ENCODE assay signal across 31 cellular contexts in the genomic region with DNA sequence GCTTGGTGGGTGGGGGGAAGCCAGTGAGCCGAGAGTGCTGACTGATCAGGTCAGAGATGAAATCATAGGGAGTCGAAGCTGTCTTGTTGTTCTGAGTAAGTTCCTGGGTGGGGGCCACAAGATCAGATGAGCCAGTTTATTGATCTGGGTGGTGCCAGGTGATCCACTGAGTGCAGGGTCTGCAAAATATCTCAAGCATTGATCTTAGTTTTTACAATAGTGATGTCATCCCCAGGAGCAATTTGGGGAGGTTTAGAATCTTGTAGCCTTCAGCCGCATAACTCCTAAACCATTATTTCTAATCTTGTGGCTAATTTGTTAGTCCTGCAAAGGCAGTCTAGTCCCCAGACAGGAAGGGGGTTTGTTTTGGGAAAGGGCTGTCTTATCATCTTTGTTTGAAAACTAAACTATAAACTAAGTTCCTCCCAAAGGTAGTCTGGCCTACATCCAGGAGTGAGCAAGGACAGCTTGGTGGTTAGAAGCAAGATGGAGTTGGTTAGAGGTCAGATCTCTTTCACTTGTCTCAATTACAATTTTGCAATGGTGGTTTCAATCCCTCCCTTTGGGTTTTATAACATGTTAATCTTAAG.
"Had no signal": no experiment of that assay in that cellular context is flagged by ENCODE, and none has a peak within 500 bp of the region (broad histone marks: within the 10 kb centered on the region; RNA-seq: fewer than 3 reads in every experiment).

No MANE protein-coding gene starts in this region.

- H3K27ac ChIP-seq: brain microvascular endothelial cell, Peyer's patch, SJSA1 had no signal

- H3K9me3 Mint-ChIP-seq: activated CD4-positive, alpha-beta T cell treated with anti-CD3 and anti-CD28 coated beads, Interleukin-2, amount 10 ng/mL, durations not matched to agents 7 days and 5 days; activated naive CD8-positive, alpha-beta T cell treated with anti-CD3 and anti-CD28 coated beads for 36 hours; activated T-cell treated with anti-CD3 and anti-CD28 coated beads, Interleukin-2, amount 50 U/mL, for 24 hours; central memory CD8-positive, alpha-beta T cell; T-helper 1 cell treated with Interleukin-12 subunit alpha and Interleukin-12 subunit beta and Interleukin-4 antibody, amounts not matched to agents 30 μg/mL and 1 μg/mL, for 36 hours; T-helper 2 cell treated with Interferon-gamma antibody and Interleukin-4, amounts not matched to agents 5 μg/mL and 100 μg/mL, for 36 hours had no signal

- H3K36me3 Mint-ChIP-seq: activated naive CD8-positive, alpha-beta T cell treated with anti-CD3 and anti-CD28 coated beads for 36 hours had no signal

- H3K27ac Mint-ChIP-seq: activated CD4-positive, alpha-beta T cell treated with anti-CD3 and anti-CD28 coated beads, Interleukin-2, amount 10 ng/mL, durations not matched to agents 7 days and 5 days; activated CD8-positive, alpha-beta T cell treated with anti-CD3 and anti-CD28 coated beads, Interleukin-2, amount 10 ng/mL, durations not matched to agents 7 days and 5 days; activated naive CD8-positive, alpha-beta T cell treated with anti-CD3 and anti-CD28 coated beads for 36 hours; activated T-cell treated with anti-CD3 and anti-CD28 coated beads, Interleukin-2, amount 50 U/mL, for 24 hours; T-helper 1 cell treated with Interleukin-12 subunit alpha and Interleukin-12 subunit beta and Interleukin-4 antibody, amounts not matched to agents 30 μg/mL and 1 μg/mL, for 36 hours; T-helper 2 cell treated with Interferon-gamma antibody and Interleukin-4, amounts not matched to agents 5 μg/mL and 100 μg/mL, for 36 hours had no signal

- H3K4me1 Mint-ChIP-seq: activated CD4-positive, alpha-beta T cell treated with anti-CD3 and anti-CD28 coated beads, Interleukin-2, amount 10 ng/mL, durations not matched to agents 7 days and 5 days; activated naive CD8-positive, alpha-beta T cell treated with anti-CD3 and anti-CD28 coated beads for 36 hours; central memory CD8-positive, alpha-beta T cell had no signal

- H3K4me3 ChIP-seq: MG63, Peyer's patch, SJSA1 had no signal

- H3K4me1 ChIP-seq: Peyer's patch, SJSA1 had no signal

- DNase-seq: activated CD4-positive, alpha-beta T cell treated with anti-CD3 and anti-CD28 coated beads, Interleukin-2, amount 10 ng/mL, durations not matched to agents 7 days and 5 days; activated CD4-positive, alpha-beta T cell treated with anti-CD3 and anti-CD28 coated beads, Interleukin-2, amount 50 U/mL, for 48 hours; activated CD8-positive, alpha-beta T cell treated with anti-CD3 and anti-CD28 coated beads, Interleukin-2, amount 10 ng/mL, durations not matched to agents 7 days and 5 days; activated naive CD4-positive, alpha-beta T cell; activated naive CD4-positive, alpha-beta T cell treated with anti-CD3 and anti-CD28 coated beads, Interleukin-2, amount 50 U/mL, for 16 hours; activated naive CD8-positive, alpha-beta T cell treated with anti-CD3 and anti-CD28 coated beads for 36 hours; activated T-cell treated with anti-CD3 and anti-CD28 coated beads, Interleukin-2, amount 50 U/mL, for 24 hours; amniotic stem cell; aorta; brain microvascular endothelial cell; MG63; MV-4-11; NCI-H1092; NCI-H1436 treated with DMSO at 0.1 percent for 48 hours; NCI-H187; NCI-H2029 treated with DMSO at 0.1 percent for 48 hours; NCI-H2107; NCI-H2171; NCI-H510A; NCI-H526; NCI-H748 treated with DMSO at 0.1 percent for 48 hours; NK-92 treated with Interleukin-12 subunit alpha and Interleukin-12 subunit beta, amount 100 ng/mL, for 24 hours; PC-3; Peyer's patch; RPMI8226; SHP77 treated with DMSO at 0.1 percent for 48 hours; SK-N-SH had no signal

- H3K9me3 ChIP-seq: MG63, Peyer's patch, SJSA1, SK-N-SH had no signal

- H3K27me3 ChIP-seq: brain microvascular endothelial cell, MG63, Peyer's patch had no signal

- H3K4me3 Mint-ChIP-seq: activated CD4-positive, alpha-beta T cell treated with anti-CD3 and anti-CD28 coated beads, Interleukin-2, amount 10 ng/mL, durations not matched to agents 7 days and 5 days; activated CD8-positive, alpha-beta T cell treated with anti-CD3 and anti-CD28 coated beads, Interleukin-2, amount 10 ng/mL, durations not matched to agents 7 days and 5 days; activated naive CD8-positive, alpha-beta T cell treated with anti-CD3 and anti-CD28 coated beads for 36 hours; activated T-cell treated with anti-CD3 and anti-CD28 coated beads, Interleukin-2, amount 50 U/mL, for 24 hours; central memory CD8-positive, alpha-beta T cell; T-helper 1 cell treated with Interleukin-12 subunit alpha and Interleukin-12 subunit beta and Interleukin-4 antibody, amounts not matched to agents 30 μg/mL and 1 μg/mL, for 36 hours; T-helper 2 cell treated with Interferon-gamma antibody and Interleukin-4, amounts not matched to agents 5 μg/mL and 100 μg/mL, for 36 hours had no signal

- H3K36me3 ChIP-seq: brain microvascular endothelial cell, MG63, Peyer's patch, SJSA1 had no signal

- ATAC-seq: activated CD8-positive, alpha-beta T cell treated with anti-CD3 and anti-CD28 coated beads, Interleukin-2, amount 10 ng/mL, durations not matched to agents 7 days and 5 days; PC-3 had no signal
